In the genomic region with DNA sequence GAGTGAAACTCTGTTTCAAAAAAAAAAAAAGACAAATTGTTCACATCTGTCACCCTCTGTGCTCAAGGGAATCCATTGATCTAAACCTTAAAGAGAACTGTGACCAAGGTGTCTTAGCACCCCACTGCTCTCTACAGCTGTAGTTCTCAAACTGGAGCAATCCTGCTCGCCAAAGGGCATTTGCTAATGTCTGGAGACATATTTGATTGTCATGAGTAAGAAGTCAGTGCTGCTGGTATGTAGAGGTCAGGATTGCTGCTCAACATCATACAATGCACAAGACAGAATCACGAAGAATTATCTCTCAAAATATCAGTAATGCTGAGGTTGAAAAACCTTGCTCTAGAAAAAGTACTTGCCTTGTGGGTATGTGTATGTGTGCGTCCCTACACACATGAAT, we compare ENCODE assay signal across 26 cellular contexts.
"Had no signal": no experiment of that assay in that cellular context is flagged by ENCODE, and none has a peak within 500 bp of the region (broad histone marks: within the 10 kb centered on the region; RNA-seq: fewer than 3 reads in every experiment).

No MANE protein-coding gene starts in this region.

- H3K4me3 ChIP-seq: ascending aorta, breast epithelium, cardiac muscle cell, coronary artery, dorsolateral prefrontal cortex had no signal

- H3K27ac ChIP-seq: ascending aorta, coronary artery, WERI-Rb-1 had no signal

- H3K9me3 ChIP-seq: ascending aorta, breast epithelium had no signal

- H3K27me3 ChIP-seq: ascending aorta, breast epithelium, cardiac muscle cell had no signal

- H3K36me3 ChIP-seq: ascending aorta, breast epithelium, cardiac muscle cell, WERI-Rb-1 had no signal

- DNase-seq: activated B cell treated with CpG ODN at 0.5 μM for 24 hours; activated CD4-positive, alpha-beta memory T cell treated with anti-CD3 and anti-CD28 coated beads for 36 hours; activated CD4-positive, alpha-beta T cell treated with anti-CD3 and anti-CD28 coated beads, Interleukin-2, amount 10 ng/mL, durations not matched to agents 24 days and 14 days; activated CD8-positive, alpha-beta memory T cell treated with anti-CD3 and anti-CD28 coated beads, Interleukin-2, amount 10 ng/mL, durations not matched to agents 7 days and 5 days; activated CD8-positive, alpha-beta memory T cell treated with anti-CD3 and anti-CD28 coated beads, Interleukin-2, amount 50 U/mL, for 4 hours; activated CD8-positive, alpha-beta T cell treated with anti-CD3 and anti-CD28 coated beads, Interleukin-2, amount 10 ng/mL, durations not matched to agents 7 days and 5 days; activated effector memory CD4-positive, alpha-beta T cell treated with anti-CD3 and anti-CD28 coated beads, Interleukin-2, amount 50 U/mL, for 16 hours; activated naive CD4-positive, alpha-beta T cell treated with anti-CD3 and anti-CD28 coated beads for 36 hours; activated naive CD8-positive, alpha-beta T cell treated with anti-CD3 and anti-CD28 coated beads for 36 hours; activated naive CD8-positive, alpha-beta T cell treated with anti-CD3 and anti-CD28 coated beads, Interleukin-2, amount 50 U/mL, for 24 hours; activated T-cell treated with anti-CD3 and anti-CD28 coated beads, Interleukin-2, amount 50 U/mL, for 1 hour; activated T-cell treated with anti-CD3 and anti-CD28 coated beads, Interleukin-2, amount 50 U/mL, for 48 hours; dorsolateral prefrontal cortex; effector memory CD4-positive, alpha-beta T cell; endodermal cell; foreskin fibroblast; T-helper 1 cell; T-helper 17 cell; T1000; WERI-Rb-1 had no signal

- ATAC-seq: activated CD4-positive, CD25-positive, alpha-beta regulatory T cell treated with anti-CD3 and anti-CD28 coated beads, Interleukin-2, amount 50 U/mL, for 24 hours; activated CD8-positive, alpha-beta memory T cell treated with anti-CD3 and anti-CD28 coated beads, Interleukin-2, amount 10 ng/mL, durations not matched to agents 7 days and 5 days; activated CD8-positive, alpha-beta T cell treated with anti-CD3 and anti-CD28 coated beads, Interleukin-2, amount 10 ng/mL, durations not matched to agents 7 days and 5 days; activated naive CD8-positive, alpha-beta T cell treated with anti-CD3 and anti-CD28 coated beads, Interleukin-2, amount 50 U/mL, for 24 hours; esophagus mucosa; T-helper 17 cell had no signal
